Comparison of ENCODE assay signal across 8 cellular contexts in the genomic region with DNA sequence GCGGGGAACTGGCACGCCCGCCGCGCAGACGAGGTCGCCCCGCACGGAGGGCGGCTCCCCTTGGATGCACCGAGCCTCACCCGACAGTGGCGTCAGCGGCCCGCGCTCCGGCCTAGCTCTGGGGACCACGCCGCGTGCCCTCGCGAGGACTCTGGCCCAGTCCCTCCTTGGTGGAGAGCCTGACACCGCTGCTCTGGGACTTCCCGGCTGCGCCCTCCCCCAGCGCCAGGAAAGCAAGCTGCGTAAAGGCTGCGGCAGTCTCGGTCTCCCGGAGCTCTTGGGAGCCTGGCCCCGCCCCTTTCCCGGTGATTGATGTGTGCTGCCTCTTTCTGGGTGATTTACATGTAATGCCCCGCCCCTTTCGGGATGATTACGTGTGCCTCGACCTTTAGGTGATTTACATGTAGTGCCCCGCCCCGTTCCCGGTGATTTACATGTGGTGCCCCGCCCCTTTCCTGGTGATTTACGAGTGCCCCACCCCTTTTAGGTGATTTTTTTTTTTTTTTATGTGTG. TPM values are rescaled to one million over a fixed set of nuclear protein-coding genes. Genes with fewer than 3 reads are reported as not detected.
A peak's percentile ranks its signal among the peaks of the same experiment; 100 is the strongest.
DNase-seq lines count a peak whose midpoint lies in the region; TF ChIP-seq lines count a peak whose summit lies in the region.

A gene (minus strand): TSS at position 248 of the 513 bp plus-strand sequence. CDS start 252 bp downstream, outside the sequence.

- peak within 1 kb of the TSS; percentile 76 for H3K27ac ChIP-seq in CD8-positive, alpha-beta memory T cell (ENCODE audit: low read depth, low read length)

- CTCF ChIA-PET in CD8-positive, alpha-beta memory T cell (lab: Charles Lee), result interaction anchor here (0.8 to 3.0 kb wide), 4 partner anchors 10 to 17 kb away, joined by 4 to 9 read pairs (median 6); a partner anchor contains a TSS

- peaks cover 26 to 43% (median 28%) of the 10 kb centered on the region in 3 donors for H3K4me1 Mint-ChIP-seq in CD8-positive, alpha-beta memory T cell
- peaks cover 29% of the 10 kb centered on the region for H3K4me1 Mint-ChIP-seq in endothelial cell (ENCODE audit: unreplicated experiment)
- H3K4me1 Mint-ChIP-seq in mesothelial cell of epicardium, result peaks cover 27% of the 10 kb centered on the region

- POLR2A ChIA-PET in CD8-positive, alpha-beta memory T cell (lab: Charles Lee), result interaction anchor here (0.5 to 2.9 kb wide), 8 partner anchors 8 to 1676 kb away, joined by 3 to 35 read pairs (median 3); a partner anchor contains a TSS

- peaks cover 25% of the 10 kb centered on the region for H3K36me3 ChIP-seq in CD8-positive, alpha-beta memory T cell (ENCODE audit: insufficient read depth, low read length)

- H3K4me1 ChIP-seq in CD8-positive, alpha-beta memory T cell (ENCODE audit: insufficient read depth, low read length), result peaks cover 21% of the 10 kb centered on the region

- H3K4me3 ChIP-seq in CD8-positive, alpha-beta memory T cell (ENCODE audit: low read length), result peak within 1 kb of the TSS; percentile 91

- no peak for TF ChIP-seq CTCF in GM20000 (IDR thresholded peaks at IDR 0.05; ENCODE audit: extremely low read depth, missing control alignments)
- no peak for TF ChIP-seq CTCF in endothelial cell (IDR thresholded peaks at IDR 0.05; ENCODE audit: unreplicated experiment)
- no peak for TF ChIP-seq CTCF in mesothelial cell of epicardium (IDR thresholded peaks at IDR 0.05; ENCODE audit: unreplicated experiment)

- H3K4me3 Mint-ChIP-seq in CD8-positive, alpha-beta memory T cell, result peak within 1 kb of the TSS; percentile 87 to 99 (median 93)
- H3K4me3 Mint-ChIP-seq in endothelial cell (ENCODE audit: unreplicated experiment) (peak within 1 kb of the TSS; percentile 91), mesothelial cell of epicardium (peak within 1 kb of the TSS; percentile 66)

- no peaks in the 10 kb centered on the region for H3K27me3 ChIP-seq in CD8-positive, alpha-beta memory T cell (ENCODE audit: insufficient read depth, low read length, poor library complexity, severe bottlenecking)

- H3K27ac Mint-ChIP-seq in CD8-positive, alpha-beta memory T cell, result peak within 1 kb of the TSS; percentile 94 to 99 (median 96)
- H3K27ac Mint-ChIP-seq in endothelial cell (ENCODE audit: unreplicated experiment), result peak within 1 kb of the TSS; percentile 91
- H3K27ac Mint-ChIP-seq in mesothelial cell of epicardium, result peak within 1 kb of the TSS; percentile 92

- peak; percentile 88 to 95 (median 92) for DNase-seq in CD8-positive, alpha-beta memory T cell
- DNase-seq in GM20000 (ENCODE audit: low spot score) (peak; percentile 96), HS-27A (ENCODE audit: low read depth) (peak; percentile 98), NOMO-1 treated with dmso at 0.1 percent for 144 hours (lab: John Stamatoyannopoulos, UW; ENCODE audit: unreplicated experiment) (peak; percentile 91), endothelial cell (ENCODE audit: low spot score) (peak; percentile 88), mesothelial cell of epicardium (ENCODE audit: low spot score in 2 of 2, unreplicated experiment in 2 of 2) (peak; percentile 94 to 98)
- DNase-seq in activated CD8-positive, alpha-beta memory T cell treated with anti-CD3 and anti-CD28 coated beads, Interleukin-2, amount 50 U/mL, for 48 hours, result peak; percentile 97
- DNase-seq in stimulated activated CD8-positive, alpha-beta memory T cell treated with anti-CD3 and anti-CD28 coated beads, Interleukin-15, amount 100 ng/mL, for 4 hours (ENCODE audit: low read depth in 2 of 2), result peak; percentile 76 to 93

- peaks cover 0 to 4% of the 10 kb centered on the region in 2 donors for H3K27me3 Mint-ChIP-seq in CD8-positive, alpha-beta memory T cell
- H3K27me3 Mint-ChIP-seq in endothelial cell (ENCODE audit: unreplicated experiment) (peaks cover 28% of the 10 kb centered on the region), mesothelial cell of epicardium (ENCODE audit: low read depth) (no peaks in the 10 kb centered on the region)

- no peaks in the 10 kb centered on the region for H3K9me3 ChIP-seq in CD8-positive, alpha-beta memory T cell (ENCODE audit: low read length)

- H3K36me3 Mint-ChIP-seq in CD8-positive, alpha-beta memory T cell, result peaks cover 3 to 39% (median 5%) of the 10 kb centered on the region in 3 donors
- H3K36me3 Mint-ChIP-seq in endothelial cell (ENCODE audit: low read depth, unreplicated experiment) (peaks cover 19% of the 10 kb centered on the region), mesothelial cell of epicardium (peaks cover 18% of the 10 kb centered on the region)

- peaks cover 0 to 2% (median 0%) of the 10 kb centered on the region in 5 donors for H3K9me3 Mint-ChIP-seq in CD8-positive, alpha-beta memory T cell
- H3K9me3 Mint-ChIP-seq in endothelial cell (ENCODE audit: unreplicated experiment), result no peaks in the 10 kb centered on the region
- no peaks in the 10 kb centered on the region for H3K9me3 Mint-ChIP-seq in mesothelial cell of epicardium

RNA-seq across cellular contexts. Expression of the gene that starts here (rescaled TPM):
- 1 to 10 TPM; 3.8 to 4.4 TPM for total RNA-seq in CD8-positive, alpha-beta memory T cell
- 0.23 TPM for polyA plus RNA-seq in CD8-positive, alpha-beta memory T cell
- total RNA-seq in endothelial cell (ENCODE audit: unreplicated experiment) (3.4 TPM), mesothelial cell of epicardium (5.5 to 6.8 TPM (median 5.8 TPM) in 3 replicates)

Comparison
In these comparisons a context has a peak if more than half of its experiments do, and no peak if none do; other contexts are left out.
1. Peak in every context shown above with its lines: DNase-seq, H3K4me3 ChIP-seq and H3K27ac ChIP-seq.